In genomic region chr21:38179504-38179900, GRCh38 we compare ENCODE assay signal across 28 cellular contexts.
DNase-seq lines count a peak whose midpoint lies in the region; TF ChIP-seq lines count a peak whose summit lies in the region.
"Had no signal": no experiment of that assay in that cellular context is flagged by ENCODE, and none has a peak within 500 bp of the region (broad histone marks: within the 10 kb centered on the region; RNA-seq: fewer than 3 reads in every experiment).

No MANE protein-coding gene starts in this region.

- CTCF ChIA-PET in mammary epithelial cell (lab: Charles Lee; ENCODE audit: low non-redundant PET) (interaction anchor here (0.6 kb wide), 1 partner anchor 479 kb away, joined by 7 read pairs; no protein-coding TSS in a partner anchor), MCF 10A (lab: Yijun Ruan, JAX) (interaction anchor here (1.1 to 1.6 kb wide), 2 partner anchors 8 to 173 kb away, joined by 6 to 9 read pairs; no protein-coding TSS in a partner anchor)
- CTCF ChIA-PET in activated CD4-positive, alpha-beta memory T cell treated with anti-CD3 and anti-CD28 coated beads for 36 hours (lab: Charles Lee): no interaction called here

- no peaks in the 10 kb centered on the region for H3K36me3 Mint-ChIP-seq in MCF 10A (ENCODE audit: insufficient read depth, unreplicated experiment)
- H3K36me3 Mint-ChIP-seq in chondrocyte (ENCODE audit: low read depth): peaks cover 5% of the 10 kb centered on the region
- no peaks in the 10 kb centered on the region for H3K36me3 Mint-ChIP-seq in mesothelial cell of epicardium
- H3K36me3 Mint-ChIP-seq in activated CD4-positive, alpha-beta memory T cell treated with anti-CD3 and anti-CD28 coated beads for 36 hours: no peaks in the 10 kb centered on the region
- H3K36me3 Mint-ChIP-seq: CD14-positive monocyte; naive thymus-derived CD8-positive, alpha-beta T cell; stimulated activated effector memory CD8-positive, alpha-beta T cell treated with anti-CD3 and anti-CD28 coated beads, Interleukin-12 subunit alpha, Interleukin-12 subunit beta, amount 100 ng/mL, for 72 hours had no signal

- H3K4me1 ChIP-seq in mammary epithelial cell (ENCODE audit: insufficient read depth, low read length): peaks cover 10% of the 10 kb centered on the region
- H3K4me1 ChIP-seq: adrenal gland, body of pancreas, Caco-2, left ventricle myocardium inferior, upper lobe of right lung had no signal

- H3K27ac ChIP-seq in mammary epithelial cell (ENCODE audit: insufficient read depth, low read depth, low read length): no peak overlapping the region
- H3K27ac ChIP-seq: 22Rv1, adrenal gland, body of pancreas, left ventricle myocardium inferior, upper lobe of right lung had no signal

- no peak overlapping the region for H3K4me3 Mint-ChIP-seq in MCF 10A (ENCODE audit: unreplicated experiment)
- H3K4me3 Mint-ChIP-seq in chondrocyte (ENCODE audit: unreplicated experiment): no peak overlapping the region
- no peak overlapping the region for H3K4me3 Mint-ChIP-seq in mesothelial cell of epicardium
- H3K4me3 Mint-ChIP-seq in activated CD4-positive, alpha-beta memory T cell treated with anti-CD3 and anti-CD28 coated beads for 36 hours: no peak overlapping the region
- H3K4me3 Mint-ChIP-seq: CD14-positive monocyte; GM23338; naive thymus-derived CD8-positive, alpha-beta T cell; stimulated activated effector memory CD8-positive, alpha-beta T cell treated with anti-CD3 and anti-CD28 coated beads, Interleukin-12 subunit alpha, Interleukin-12 subunit beta, amount 100 ng/mL, for 72 hours; T-helper 1 cell treated with Interleukin-12 subunit alpha and Interleukin-12 subunit beta and Interleukin-4 antibody, amounts not matched to agents 30 μg/mL and 1 μg/mL, for 36 hours had no signal

- H3K27me3 ChIP-seq in mammary epithelial cell (ENCODE audit: insufficient read depth, low read length): no peaks in the 10 kb centered on the region
- H3K27me3 ChIP-seq: adrenal gland, body of pancreas, MG63, upper lobe of right lung had no signal

- intact Hi-C loops in mammary epithelial cell (cut with micrococcal nuclease): no loop called here
- intact Hi-C loops in MCF 10A (cut with micrococcal nuclease): no loop called here
- intact Hi-C loops in activated CD4-positive, alpha-beta memory T cell treated with anti-CD3 and anti-CD28 coated beads for 36 hours (cut with micrococcal nuclease): no loop called here

- H3K27ac Mint-ChIP-seq in MCF 10A (ENCODE audit: low read depth, unreplicated experiment): no peak overlapping the region
- peak overlapping the region; percentile 55 for H3K27ac Mint-ChIP-seq in chondrocyte (ENCODE audit: unreplicated experiment)
- peak overlapping the region; percentile 4 for H3K27ac Mint-ChIP-seq in mesothelial cell of epicardium
- no peak overlapping the region for H3K27ac Mint-ChIP-seq in activated CD4-positive, alpha-beta memory T cell treated with anti-CD3 and anti-CD28 coated beads for 36 hours
- H3K27ac Mint-ChIP-seq: GM23338; naive thymus-derived CD8-positive, alpha-beta T cell; stimulated activated effector memory CD8-positive, alpha-beta T cell treated with anti-CD3 and anti-CD28 coated beads, Interleukin-12 subunit alpha, Interleukin-12 subunit beta, amount 100 ng/mL, for 72 hours; T-helper 1 cell treated with Interleukin-12 subunit alpha and Interleukin-12 subunit beta and Interleukin-4 antibody, amounts not matched to agents 30 μg/mL and 1 μg/mL, for 36 hours had no signal

- TF ChIP-seq CTCF in mammary epithelial cell (conservative IDR thresholded peaks at IDR 0.05 in 1 of 2, IDR thresholded peaks at IDR 0.05 in 1 of 2; ENCODE audit: extremely low read depth in 1 of 2, insufficient read depth in 1 of 2, low read depth in 1 of 2, low read length in 2 of 2) (no peak), MCF 10A (IDR thresholded peaks at IDR 0.05; ENCODE audit: unreplicated experiment) (no peak), chondrocyte (IDR thresholded peaks at IDR 0.05) (no peak), mesothelial cell of epicardium (IDR thresholded peaks at IDR 0.05; ENCODE audit: unreplicated experiment) (no peak)

- H2AFZ ChIP-seq in mammary epithelial cell (ENCODE audit: low read depth, low read length): peak overlapping the region; percentile 38
- H2AFZ ChIP-seq: GM23338 had no signal

- H3K4me3 ChIP-seq in mammary epithelial cell (replicated peaks in 1 of 3; ENCODE audit: insufficient read depth in 1 of 3, low read depth in 2 of 3, low read length in 3 of 3): no peak overlapping the region
- H3K4me3 ChIP-seq: adrenal gland, body of pancreas, GM23338, left ventricle myocardium inferior, MG63, upper lobe of right lung had no signal

- no peaks in the 10 kb centered on the region for H4K20me1 ChIP-seq in mammary epithelial cell (ENCODE audit: insufficient read depth, low read length)

- in situ Hi-C loops in mammary epithelial cell (cut with MboI; ENCODE audit: low sequenced_read_pairs in 2 of 2): no loop called here

- H3K9me3 Mint-ChIP-seq in MCF 10A (ENCODE audit: unreplicated experiment) (peaks cover 11% of the 10 kb centered on the region), chondrocyte (ENCODE audit: low read depth) (peaks cover 6% of the 10 kb centered on the region), mesothelial cell of epicardium (no peaks in the 10 kb centered on the region)
- H3K9me3 Mint-ChIP-seq in activated CD4-positive, alpha-beta memory T cell treated with anti-CD3 and anti-CD28 coated beads for 36 hours: no peaks in the 10 kb centered on the region
- H3K9me3 Mint-ChIP-seq: stimulated activated effector memory CD8-positive, alpha-beta T cell treated with anti-CD3 and anti-CD28 coated beads, Interleukin-12 subunit alpha, Interleukin-12 subunit beta, amount 100 ng/mL, for 72 hours; T-helper 1 cell treated with Interleukin-12 subunit alpha and Interleukin-12 subunit beta and Interleukin-4 antibody, amounts not matched to agents 30 μg/mL and 1 μg/mL, for 36 hours had no signal

- no peaks in the 10 kb centered on the region for H3K36me3 ChIP-seq in mammary epithelial cell (ENCODE audit: insufficient read depth, low read length)
- H3K36me3 ChIP-seq: adrenal gland, left ventricle myocardium inferior, MG63, upper lobe of right lung had no signal

- H3K9ac ChIP-seq in mammary epithelial cell (ENCODE audit: insufficient read depth, low read length): no peak overlapping the region

- BruUV-seq in mammary epithelial cell (replicated peaks; lab: Mats Ljungman, UMichigan) (no TSS peak), MCF 10A (replicated peaks; lab: Mats Ljungman, UMichigan) (no TSS peak)

- POLR2A ChIA-PET in MCF 10A (lab: Yijun Ruan, JAX): interaction anchor here (1.2 kb wide), 1 partner anchor 9 kb away, joined by 5 read pairs; no protein-coding TSS in a partner anchor
- POLR2A ChIA-PET in activated CD4-positive, alpha-beta memory T cell treated with anti-CD3 and anti-CD28 coated beads for 36 hours (lab: Charles Lee): no interaction called here

- no peaks in the 10 kb centered on the region for H3K27me3 Mint-ChIP-seq in MCF 10A (ENCODE audit: insufficient read depth, unreplicated experiment)
- no peaks in the 10 kb centered on the region for H3K27me3 Mint-ChIP-seq in chondrocyte (ENCODE audit: low read depth)
- H3K27me3 Mint-ChIP-seq in mesothelial cell of epicardium (ENCODE audit: low read depth): no peaks in the 10 kb centered on the region
- no peaks in the 10 kb centered on the region for H3K27me3 Mint-ChIP-seq in activated CD4-positive, alpha-beta memory T cell treated with anti-CD3 and anti-CD28 coated beads for 36 hours

- H3K4me1 Mint-ChIP-seq in MCF 10A (ENCODE audit: insufficient read depth, unreplicated experiment): peaks cover 13% of the 10 kb centered on the region
- peaks cover 54% of the 10 kb centered on the region for H3K4me1 Mint-ChIP-seq in chondrocyte (ENCODE audit: low read depth)
- H3K4me1 Mint-ChIP-seq in mesothelial cell of epicardium: peaks cover 33% of the 10 kb centered on the region
- H3K4me1 Mint-ChIP-seq in activated CD4-positive, alpha-beta memory T cell treated with anti-CD3 and anti-CD28 coated beads for 36 hours (ENCODE audit: low read depth): no peaks in the 10 kb centered on the region
- H3K4me1 Mint-ChIP-seq: GM23338; naive thymus-derived CD8-positive, alpha-beta T cell; stimulated activated effector memory CD8-positive, alpha-beta T cell treated with anti-CD3 and anti-CD28 coated beads, Interleukin-12 subunit alpha, Interleukin-12 subunit beta, amount 100 ng/mL, for 72 hours had no signal

- no peaks in the 10 kb centered on the region for H3K79me2 ChIP-seq in mammary epithelial cell (ENCODE audit: insufficient read depth, low read length)

- H3K4me2 ChIP-seq in mammary epithelial cell (ENCODE audit: insufficient read depth, low read depth, low read length): no peak overlapping the region
- H3K4me2 ChIP-seq: GM23338 had no signal

- dilution Hi-C loops in mammary epithelial cell (cut with HindIII; ENCODE audit: low sequenced_read_pairs): no loop called here

- no peaks in the 10 kb centered on the region for H3K9me3 ChIP-seq in mammary epithelial cell (replicated peaks; ENCODE audit: insufficient read depth, low read length)
- H3K9me3 ChIP-seq: adrenal gland, body of pancreas, Caco-2, left ventricle myocardium inferior, MG63, upper lobe of right lung had no signal

- WGBS in mammary epithelial cell (ENCODE audit: low coverage, missing lambda C conversion rate): 96% methylated on average over 2 of the region's 2 CpGs

- DNase-seq in mammary epithelial cell: peak; percentile 49
- DNase-seq in MCF 10A (ENCODE audit: unreplicated experiment): no peak
- no peak for DNase-seq in chondrocyte (ENCODE audit: low spot score)
- DNase-seq in mesothelial cell of epicardium (ENCODE audit: low spot score in 2 of 2, unreplicated experiment in 2 of 2): no peak
- no peak for DNase-seq in islet precursor cell
- DNase-seq in activated CD4-positive, alpha-beta memory T cell treated with anti-CD3 and anti-CD28 coated beads for 36 hours: no peak
- DNase-seq in NCI-H1417 treated with DMSO at 0.1 percent for 48 hours (lab: John Stamatoyannopoulos, UW): no peak
- no peak for DNase-seq in NCI-H774 (lab: John Stamatoyannopoulos, UW)
- DNase-seq: activated CD4-positive, alpha-beta T cell treated with anti-CD3 and anti-CD28 coated beads, Interleukin-2, amount 50 U/mL, for 4 hours; activated naive CD4-positive, alpha-beta T cell treated with Interleukin-2 at 50 U/mL for 16 hours; adrenal gland; body of pancreas; Caco-2; DMS53; left ventricle myocardium inferior; MG63; midbrain; naive thymus-derived CD8-positive, alpha-beta T cell; NCI-H1930; NCI-H2227 treated with DMSO at 0.1 percent for 48 hours; NCI-H526 treated with DMSO at 0.1 percent for 48 hours; PC-3; upper lobe of right lung had no signal

Comparison
In these comparisons a context has a peak if more than half of its experiments do, and no peak if none do; other contexts are left out.
1. H3K27ac Mint-ChIP-seq: peak in chondrocyte (single experiment) and mesothelial cell of epicardium (single experiment); none in MCF 10A (single experiment) and activated CD4-positive, alpha-beta memory T cell treated with anti-CD3 and anti-CD28 coated beads for 36 hours (single experiment).